In the genomic region with DNA sequence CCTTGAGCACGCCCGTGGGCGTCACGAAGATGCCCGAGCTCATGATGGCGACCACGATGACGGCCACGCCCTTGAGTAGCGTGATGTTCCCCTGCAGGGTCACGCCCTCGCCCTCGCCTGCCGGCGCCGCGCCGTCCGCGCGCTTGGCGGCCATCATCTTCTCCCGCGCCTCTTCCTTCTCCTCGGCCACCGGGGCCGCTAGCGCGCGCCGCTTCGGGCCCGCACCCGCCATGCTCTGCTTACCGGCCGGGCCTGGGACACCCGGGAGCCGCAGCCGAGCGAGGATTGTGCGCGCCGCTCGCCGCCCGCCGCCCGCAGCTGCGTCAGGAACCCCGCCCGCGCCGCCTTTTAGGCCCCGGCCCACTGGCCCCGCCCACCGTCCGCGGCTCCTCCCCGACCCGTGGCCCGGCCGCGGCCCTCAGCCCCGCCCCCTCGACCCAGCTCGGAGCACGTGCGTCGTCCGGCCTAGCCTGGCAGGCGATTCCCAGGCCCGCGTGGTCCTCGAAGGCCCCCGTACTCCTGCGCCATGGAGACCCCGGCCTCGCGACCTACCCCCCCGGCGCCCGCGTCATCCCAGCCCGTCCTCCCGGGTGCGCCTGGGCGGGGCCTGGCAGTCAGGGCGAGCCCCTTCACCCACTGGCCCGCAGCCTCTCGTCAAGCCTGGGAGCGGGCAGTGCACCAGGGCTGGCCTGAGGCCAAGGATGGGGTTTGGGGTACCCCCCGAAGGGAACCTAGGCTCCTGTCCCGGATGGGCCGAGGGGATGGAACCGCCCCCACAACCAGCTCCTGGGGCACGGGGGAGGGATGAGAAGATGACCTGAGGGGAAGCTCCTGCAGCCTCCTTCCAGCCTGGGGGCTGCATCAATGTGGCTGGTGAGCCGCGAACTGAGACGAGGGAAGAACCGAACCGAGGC, we compare ENCODE assay signal across 8 cellular contexts.
A peak's percentile ranks its signal among the peaks of the same experiment; 100 is the strongest.
DNase-seq lines count a peak whose midpoint lies in the region; ATAC-seq and TF ChIP-seq lines count a peak whose summit lies in the region.
"Not testable (repeated sequence)": the region's sequence is repeated elsewhere in the genome, so short reads cannot be mapped to it uniquely, and the experiment has no call there.

No MANE protein-coding gene starts in this region.

- not testable (repeated sequence) for H3K36me3 ChIP-seq in effector memory CD4-positive, alpha-beta T cell (ENCODE audit: control insufficient read depth, insufficient read depth, low read length)

- not testable (repeated sequence) for H3K36me3 Mint-ChIP-seq in memory B cell

- H3K27me3 Mint-ChIP-seq in memory B cell, result not testable (repeated sequence)

- peak; percentile 76 for ATAC-seq in memory B cell (ENCODE audit: low read depth)

- DNase-seq in COLO668 (lab: John Stamatoyannopoulos, UW; ENCODE audit: unreplicated experiment), result peak; percentile 98
- peak; percentile 96 for DNase-seq in GM20000 (ENCODE audit: low spot score)
- DNase-seq in HS-27A (ENCODE audit: low read depth), result peak; percentile 84
- peak; percentile 54 for DNase-seq in NK-92 (lab: John Stamatoyannopoulos, UW; ENCODE audit: unreplicated experiment)
- peak; percentile 95 to 99 for DNase-seq in activated CD8-positive, alpha-beta memory T cell treated with anti-CD3 and anti-CD28 coated beads for 4 hours (ENCODE audit: low read depth in 2 of 2)
- peak; percentile 90 to 96 (median 95) for DNase-seq in effector memory CD4-positive, alpha-beta T cell
- peak; percentile 100 for DNase-seq in memory B cell (ENCODE audit: low spot score in 2 of 2)
- peak; percentile 90 for DNase-seq in stimulated activated CD8-positive, alpha-beta memory T cell treated with anti-CD3 and anti-CD28 coated beads, Interleukin-12 subunit alpha, Interleukin-12 subunit beta, amount 100 ng/mL, for 1 hour (ENCODE audit: low read depth)

- H3K27me3 ChIP-seq in effector memory CD4-positive, alpha-beta T cell (replicated peaks; ENCODE audit: control insufficient read depth, insufficient read depth, low read length, poor library complexity, severe bottlenecking), result not testable (repeated sequence)

- H3K4me3 Mint-ChIP-seq in memory B cell, result peak overlapping the region; percentile 94

- H3K27ac Mint-ChIP-seq in memory B cell, result peak overlapping the region; percentile 98

- H3K27ac ChIP-seq in effector memory CD4-positive, alpha-beta T cell (ENCODE audit: insufficient read depth, low read length, poor library complexity, severe bottlenecking), result peak overlapping the region; percentile 96

- not testable (repeated sequence) for H3K4me1 ChIP-seq in effector memory CD4-positive, alpha-beta T cell (ENCODE audit: control insufficient read depth, insufficient read depth, low read length, poor library complexity, severe bottlenecking)

- peak overlapping the region; percentile 77 for H3K4me3 ChIP-seq in effector memory CD4-positive, alpha-beta T cell (ENCODE audit: insufficient read depth, low read depth, low read length, poor library complexity, severe bottlenecking)

- not testable (repeated sequence) for TF ChIP-seq CTCF in GM20000 (IDR thresholded peaks at IDR 0.05; ENCODE audit: extremely low read depth, missing control alignments)

- H3K9me3 Mint-ChIP-seq in memory B cell, result not testable (repeated sequence)

- H3K9me3 ChIP-seq in effector memory CD4-positive, alpha-beta T cell (ENCODE audit: control insufficient read depth, low read length), result not testable (repeated sequence)

- H3K4me1 Mint-ChIP-seq in memory B cell, result peaks cover 20% of the 10 kb centered on the region

Comparison
In these comparisons a context has a peak if more than half of its experiments do, and no peak if none do; other contexts are left out.
1. Peak in every context shown above with its lines: DNase-seq, ATAC-seq, H3K4me3 ChIP-seq and H3K27ac ChIP-seq.